ENCODE assay signal across 1 cellular context in genomic region chr4:6734165-6734786, GRCh38.
TF ChIP-seq lines count a peak whose summit lies in the region.

No MANE protein-coding gene starts in this region.

TF ChIP-seq in GM23338, 12 proteins besides CTCF, POLR2A, EP300 and RAD21:
- TF ChIP-seq ZNF462 (CRISPR knock-in tag; IDR thresholded peaks at IDR 0.05) = no peak
- no peak for TF ChIP-seq NANOG (IDR thresholded peaks at IDR 0.05; ENCODE audit: borderline replicate concordance)
- no peak for TF ChIP-seq EZH2phosphoT487 (IDR thresholded peaks at IDR 0.05; ENCODE audit: unreplicated experiment)
- TF ChIP-seq ETS1 (IDR thresholded peaks at IDR 0.05) = no peak
- no peak for TF ChIP-seq STAT1 (IDR thresholded peaks at IDR 0.05; ENCODE audit: unreplicated experiment)
- TF ChIP-seq CREB1 (CRISPR knock-in tag; IDR thresholded peaks at IDR 0.05; ENCODE audit: low read depth) = no peak
- TF ChIP-seq ZNF331 (CRISPR knock-in tag; IDR thresholded peaks at IDR 0.05; ENCODE audit: low read depth) = no peak
- TF ChIP-seq ZNF114 (CRISPR knock-in tag; IDR thresholded peaks at IDR 0.05) = no peak
- no peak for TF ChIP-seq REST (IDR thresholded peaks at IDR 0.05; ENCODE audit: unreplicated experiment)
- TF ChIP-seq JUNB (IDR thresholded peaks at IDR 0.05; ENCODE audit: unreplicated experiment) = no peak
- no peak for TF ChIP-seq EZH2 (IDR thresholded peaks at IDR 0.05; ENCODE audit: low read depth, unreplicated experiment)
- TF ChIP-seq POLR2AphosphoS5 (IDR thresholded peaks at IDR 0.05; ENCODE audit: low read depth) = no peak
